ENCODE assay signal across 7 cellular contexts in genomic region chr17:48997827-48998556, GRCh38. TPM values are rescaled to one million over a fixed set of nuclear protein-coding genes. Genes with fewer than 3 reads are reported as not detected.
DNase-seq lines count a peak whose midpoint lies in the region; FAIRE-seq and TF ChIP-seq lines count a peak whose summit lies in the region.

No MANE protein-coding gene starts in this region.

- DNase-seq in GM12891 (ENCODE audit: insufficient read length, low spot score) (no peak), OCI-M1 (lab: John Stamatoyannopoulos, UW) (peak; percentile 45), endothelial cell of umbilical vein (ENCODE audit: low read depth, low spot score) (peak; percentile 35), progenitor cell of endocrine pancreas (ENCODE audit: low spot score, unreplicated experiment) (no peak), NCI-H446 treated with DMSO at 0.1 percent for 48 hours (lab: John Stamatoyannopoulos, UW) (no peak), NCI-H345 (lab: John Stamatoyannopoulos, UW) (no peak), inferior parietal cortex (ENCODE audit: extremely low spot score) (no peak)

- dilution Hi-C loops in endothelial cell of umbilical vein (cut with MboI; ENCODE audit: extremely low pct_ligation_motif_present, low sequenced_read_pairs): no loop called here

- peak overlapping the region; percentile 99 for H3K4me2 ChIP-seq in endothelial cell of umbilical vein (ENCODE audit: insufficient read depth, low read length)

- POLR2A ChIA-PET in endothelial cell of umbilical vein (lab: Charles Lee): interaction anchor here (0.7 to 1.1 kb wide), 2 partner anchors 53 to 68 kb away, joined by 5 to 6 read pairs; partner anchors contain the start of gene SNF8

- H3K36me3 ChIP-seq in endothelial cell of umbilical vein (ENCODE audit: control insufficient read depth in 2 of 2, extremely low read depth in 1 of 2, insufficient read depth in 2 of 2, low read length in 2 of 2): no peaks in the 10 kb centered on the region

- H3K27ac ChIP-seq in endothelial cell of umbilical vein (ENCODE audit: insufficient read depth, low read depth, low read length): peak overlapping the region; percentile 80

- peaks cover 39% of the 10 kb centered on the region for H3K4me1 ChIP-seq in endothelial cell of umbilical vein (ENCODE audit: control insufficient read depth, extremely low read depth, insufficient read depth, low read length)

- CTCF ChIA-PET in endothelial cell of umbilical vein (lab: Charles Lee): interaction anchor here (0.7 to 9.9 kb wide), 10 partner anchors 8 to 375 kb away, joined by 3 to 133 read pairs (median 4); partner anchors contain the start of gene SNF8

- H3K27me3 Mint-ChIP-seq in progenitor cell of endocrine pancreas: no peaks in the 10 kb centered on the region

- TF ChIP-seq CTCF in endothelial cell of umbilical vein (IDR thresholded peaks at IDR 0.05; ENCODE audit: extremely low read depth in 1 of 2, insufficient read depth in 1 of 2, low read depth in 1 of 2, low read length in 2 of 2): no peak
- no peak for TF ChIP-seq CTCF in progenitor cell of endocrine pancreas (IDR thresholded peaks at IDR 0.05; ENCODE audit: unreplicated experiment)

- peak overlapping the region; percentile 99 for H3K27ac Mint-ChIP-seq in progenitor cell of endocrine pancreas

- no peaks in the 10 kb centered on the region for H3K9me3 Mint-ChIP-seq in progenitor cell of endocrine pancreas (ENCODE audit: low read depth)

- H3K79me2 ChIP-seq in endothelial cell of umbilical vein (ENCODE audit: control insufficient read depth, insufficient read depth, low read length): peaks cover 57% of the 10 kb centered on the region

- TF ChIP-seq POLR2A in GM12891 (IDR thresholded peaks at IDR 0.05; ENCODE audit: low read depth, low read length) (no peak), endothelial cell of umbilical vein (IDR thresholded peaks at IDR 0.05; ENCODE audit: low read depth, low read length) (no peak)

- H3K4me3 Mint-ChIP-seq in progenitor cell of endocrine pancreas (ENCODE audit: low read depth): peak overlapping the region; percentile 80

- peaks cover 15 to 27% of the 10 kb centered on the region in 2 experiments for H3K27me3 ChIP-seq in endothelial cell of umbilical vein (ENCODE audit: control insufficient read depth in 2 of 2, insufficient read depth in 2 of 2, low read length in 2 of 2)

- H2AFZ ChIP-seq in endothelial cell of umbilical vein (ENCODE audit: low read depth, low read length): peak overlapping the region; percentile 67

- H3K9me1 ChIP-seq in endothelial cell of umbilical vein (replicated peaks; ENCODE audit: control insufficient read depth, extremely low read depth, insufficient read depth, low read length): no peaks in the 10 kb centered on the region

- peaks cover 2% of the 10 kb centered on the region for H3K36me3 Mint-ChIP-seq in progenitor cell of endocrine pancreas (ENCODE audit: insufficient read depth)

- peak overlapping the region; percentile 92 for H3K9ac ChIP-seq in endothelial cell of umbilical vein (replicated peaks; ENCODE audit: extremely low read depth, insufficient read depth, low read length)

- no TSS peak for BruUV-seq in endothelial cell of umbilical vein (replicated peaks; lab: Mats Ljungman, UMichigan)

- peaks cover 32% of the 10 kb centered on the region for H3K4me1 Mint-ChIP-seq in progenitor cell of endocrine pancreas (ENCODE audit: low read depth)

- H3K9me3 ChIP-seq in endothelial cell of umbilical vein (replicated peaks; ENCODE audit: control insufficient read depth, insufficient read depth, low read length): no peaks in the 10 kb centered on the region

- intact Hi-C loops in endothelial cell of umbilical vein (cut with micrococcal nuclease): loop anchor here (1.0 to 2.0 kb wide), 2 partner anchors 15 to 54 kb away; partner anchors contain the start of gene SNF8

- H4K20me1 ChIP-seq in endothelial cell of umbilical vein (replicated peaks; ENCODE audit: control insufficient read depth, extremely low read depth, insufficient read depth, low read length): no peaks in the 10 kb centered on the region

- FAIRE-seq in GM12891 (lab: Jason Lieb, UNC): peak; percentile 80
- no peak for FAIRE-seq in endothelial cell of umbilical vein (lab: Jason Lieb, UNC)

- H3K4me3 ChIP-seq in endothelial cell of umbilical vein (replicated peaks in 1 of 3; ENCODE audit: insufficient read depth in 1 of 3, low read depth in 1 of 3, low read length in 3 of 3): peak overlapping the region; percentile 80 to 85 (median 82)

TF ChIP-seq in GM12891, 5 proteins besides CTCF, POLR2A, EP300 and RAD21:
- TF ChIP-seq POU2F2 (IDR thresholded peaks at IDR 0.05; ENCODE audit: low read depth, low read length) (no peak), POLR2AphosphoS5 (IDR thresholded peaks at IDR 0.05; ENCODE audit: low read depth, low read length) (no peak), SPI1 (IDR thresholded peaks at IDR 0.05; ENCODE audit: low read depth, low read length) (no peak), PAX5 (IDR thresholded peaks at IDR 0.05; ENCODE audit: insufficient read depth, low read length, severe bottlenecking) (no peak)

TF ChIP-seq in endothelial cell of umbilical vein, 7 proteins besides CTCF, POLR2A, EP300 and RAD21:
- TF ChIP-seq MAX (IDR thresholded peaks at IDR 0.05; ENCODE audit: insufficient read depth, insufficient read length) (no peak), EZH2 (IDR thresholded peaks at IDR 0.05; ENCODE audit: borderline replicate concordance, low read depth, low read length, severe bottlenecking) (no peak), GATA2 (IDR thresholded peaks at IDR 0.05; ENCODE audit: insufficient read depth, insufficient read length, low read depth, low read length) (peak; percentile 10), POLR2AphosphoS5 (IDR thresholded peaks at IDR 0.05; ENCODE audit: insufficient read depth, low read depth, low read length) (peak; percentile 22), FOS (IDR thresholded peaks at IDR 0.05; ENCODE audit: borderline replicate concordance, insufficient read depth, low read length) (no peak), MYC (IDR thresholded peaks at IDR 0.05; ENCODE audit: low read depth, low read length) (no peak), JUN (IDR thresholded peaks at IDR 0.05; ENCODE audit: borderline replicate concordance, insufficient read depth, insufficient read length, low read depth) (no peak)

RNA-seq across cellular contexts. Expression of gene IGF2BP1, which starts 0.8 kb away (rescaled TPM):
- polyA plus RNA-seq in GM12891 (2012; ENCODE audit: low read depth, missing spikeins): 6.8 TPM
- total RNA-seq in endothelial cell of umbilical vein: 91.7 and 99.5 TPM in 2 replicates
- polyA plus RNA-seq in endothelial cell of umbilical vein: 8.6 and 9.5 TPM in 2 replicates
- polyA plus RNA-seq in endothelial cell of umbilical vein (2011; cell fraction: cytosol; rRNA removed): 14.9 and 17.4 TPM in 2 replicates
- polyA plus RNA-seq in endothelial cell of umbilical vein (2011; cell fraction: nucleus; rRNA removed): 44.6 and 46.9 TPM in 2 replicates
- 22.5 and 26.3 TPM in 2 replicates for polyA plus RNA-seq in endothelial cell of umbilical vein (2012)
- polyA minus RNA-seq in endothelial cell of umbilical vein: 18.7 and 24.3 TPM in 2 replicates
- polyA minus RNA-seq in endothelial cell of umbilical vein (2011; cell fraction: cytosol; rRNA and poly(A)+ RNA removed): 13.1 TPM
- polyA minus RNA-seq in endothelial cell of umbilical vein (2011; cell fraction: nucleus; rRNA and poly(A)+ RNA removed): 25.2 and 30.8 TPM in 2 replicates
- total RNA-seq in progenitor cell of endocrine pancreas: 298 and 326 TPM in 2 replicates

RNA-seq across cellular contexts. Expression of gene GIP, which starts 29.6 kb away (rescaled TPM):
- polyA plus RNA-seq in GM12891 (2012; ENCODE audit: low read depth, missing spikeins): not detected
- total RNA-seq in endothelial cell of umbilical vein (not detected in 2 replicates), progenitor cell of endocrine pancreas (not detected in 2 replicates)
- polyA plus RNA-seq in endothelial cell of umbilical vein: not detected in 2 replicates
- polyA plus RNA-seq in endothelial cell of umbilical vein (2011; cell fraction: cytosol; rRNA removed): not detected in 2 replicates
- not detected in 2 replicates for polyA plus RNA-seq in endothelial cell of umbilical vein (2011; cell fraction: nucleus; rRNA removed)
- not detected in 2 replicates for polyA plus RNA-seq in endothelial cell of umbilical vein (2012)
- not detected in 2 replicates for polyA minus RNA-seq in endothelial cell of umbilical vein
- not detected for polyA minus RNA-seq in endothelial cell of umbilical vein (2011; cell fraction: cytosol; rRNA and poly(A)+ RNA removed)
- not detected in 2 replicates for polyA minus RNA-seq in endothelial cell of umbilical vein (2011; cell fraction: nucleus; rRNA and poly(A)+ RNA removed)

RNA-seq across cellular contexts. Expression of gene SNF8, which starts 53.4 kb away (rescaled TPM):
- 87.0 TPM for polyA plus RNA-seq in GM12891 (2012; ENCODE audit: low read depth, missing spikeins)
- total RNA-seq in endothelial cell of umbilical vein (166 and 173 TPM in 2 replicates), progenitor cell of endocrine pancreas (128 and 133 TPM in 2 replicates)
- polyA plus RNA-seq in endothelial cell of umbilical vein: 176 and 194 TPM in 2 replicates
- 179 and 209 TPM in 2 replicates for polyA plus RNA-seq in endothelial cell of umbilical vein (2011; cell fraction: cytosol; rRNA removed)
- 94.3 and 101 TPM in 2 replicates for polyA plus RNA-seq in endothelial cell of umbilical vein (2011; cell fraction: nucleus; rRNA removed)
- polyA plus RNA-seq in endothelial cell of umbilical vein (2012): 145 and 159 TPM in 2 replicates
- polyA minus RNA-seq in endothelial cell of umbilical vein: 95.6 and 113 TPM in 2 replicates
- polyA minus RNA-seq in endothelial cell of umbilical vein (2011; cell fraction: cytosol; rRNA and poly(A)+ RNA removed): 67.4 TPM
- polyA minus RNA-seq in endothelial cell of umbilical vein (2011; cell fraction: nucleus; rRNA and poly(A)+ RNA removed): 22.8 and 28.7 TPM in 2 replicates

Comparison
In these comparisons a context has a peak if more than half of its experiments do, and no peak if none do; other contexts are left out.
1. DNase-seq: peak in OCI-M1 (single experiment) and endothelial cell of umbilical vein (single experiment); none in GM12891 (single experiment), progenitor cell of endocrine pancreas (single experiment), NCI-H446 treated with DMSO at 0.1 percent for 48 hours (single experiment), NCI-H345 (single experiment) and inferior parietal cortex (single experiment).